In genomic region chr6:33700391-33701050, GRCh38 we compare ENCODE assay signal across 9 cellular contexts. TPM values are rescaled to one million over a fixed set of nuclear protein-coding genes. Genes with fewer than 3 reads are reported as not detected.
DNase-seq lines count a peak whose midpoint lies in the region; ATAC-seq, FAIRE-seq and TF ChIP-seq lines count a peak whose summit lies in the region.
"Had no signal": no experiment of that assay in that cellular context is flagged by ENCODE, and none has a peak within 500 bp of the region (broad histone marks: within the 10 kb centered on the region; RNA-seq: fewer than 3 reads in every experiment).

No MANE protein-coding gene starts in this region.

- H3K27me3 Mint-ChIP-seq in activated CD4-positive, alpha-beta memory T cell treated with anti-CD3 and anti-CD28 coated beads, Interleukin-2, amount 10 ng/mL, durations not matched to agents 7 days and 5 days = no peaks in the 10 kb centered on the region
- H3K27me3 Mint-ChIP-seq in endodermal cell (ENCODE audit: insufficient read depth) = no peaks in the 10 kb centered on the region
- H3K27me3 Mint-ChIP-seq in naive thymus-derived CD4-positive, alpha-beta T cell = no peaks in the 10 kb centered on the region
- H3K27me3 Mint-ChIP-seq in stimulated activated naive CD8-positive, alpha-beta T cell treated with anti-CD3 and anti-CD28 coated beads, Interleukin-15, Interleukin-2, amounts not matched to agents 100 ng/mL and 50 ng/mL, for 24 hours = no peaks in the 10 kb centered on the region

- H3K27ac Mint-ChIP-seq in activated CD4-positive, alpha-beta memory T cell treated with anti-CD3 and anti-CD28 coated beads, Interleukin-2, amount 10 ng/mL, durations not matched to agents 7 days and 5 days = peak overlapping the region; percentile 58
- H3K27ac Mint-ChIP-seq in endodermal cell = peak overlapping the region; percentile 59
- H3K27ac Mint-ChIP-seq in naive thymus-derived CD4-positive, alpha-beta T cell = peak overlapping the region; percentile 53 to 93 (median 84)
- peak overlapping the region; percentile 21 for H3K27ac Mint-ChIP-seq in stimulated activated naive CD8-positive, alpha-beta T cell treated with anti-CD3 and anti-CD28 coated beads, Interleukin-15, Interleukin-2, amounts not matched to agents 100 ng/mL and 50 ng/mL, for 24 hours

- TF ChIP-seq CTCF in D721Med (IDR thresholded peaks at IDR 0.05; ENCODE audit: insufficient read depth, missing control alignments) = peak; percentile 87
- peak; percentile 93 for TF ChIP-seq CTCF in endodermal cell (conservative IDR thresholded peaks at IDR 0.05)

- no peaks in the 10 kb centered on the region for H3K9me3 ChIP-seq in HAP-1
- no peaks in the 10 kb centered on the region for H3K9me3 ChIP-seq in endodermal cell (ENCODE audit: control insufficient read depth, low read length)
- no peaks in the 10 kb centered on the region for H3K9me3 ChIP-seq in naive thymus-derived CD4-positive, alpha-beta T cell (ENCODE audit: control insufficient read depth in 2 of 3, low read length in 3 of 3)

- peaks cover 45% of the 10 kb centered on the region for H3K36me3 Mint-ChIP-seq in activated CD4-positive, alpha-beta memory T cell treated with anti-CD3 and anti-CD28 coated beads, Interleukin-2, amount 10 ng/mL, durations not matched to agents 7 days and 5 days (ENCODE audit: low read depth)
- H3K36me3 Mint-ChIP-seq in endodermal cell (ENCODE audit: low read depth) = peaks cover 36% of the 10 kb centered on the region
- peaks cover 0 to 10% (median 6%) of the 10 kb centered on the region in 5 donors for H3K36me3 Mint-ChIP-seq in naive thymus-derived CD4-positive, alpha-beta T cell
- H3K36me3 Mint-ChIP-seq in stimulated activated naive CD8-positive, alpha-beta T cell treated with anti-CD3 and anti-CD28 coated beads, Interleukin-15, Interleukin-2, amounts not matched to agents 100 ng/mL and 50 ng/mL, for 24 hours (ENCODE audit: low read depth) = peaks cover 56% of the 10 kb centered on the region

- H3K9me3 Mint-ChIP-seq in activated CD4-positive, alpha-beta memory T cell treated with anti-CD3 and anti-CD28 coated beads, Interleukin-2, amount 10 ng/mL, durations not matched to agents 7 days and 5 days = no peaks in the 10 kb centered on the region
- H3K9me3 Mint-ChIP-seq in endodermal cell = no peaks in the 10 kb centered on the region
- H3K9me3 Mint-ChIP-seq in naive thymus-derived CD4-positive, alpha-beta T cell = no peaks in the 10 kb centered on the region
- no peaks in the 10 kb centered on the region for H3K9me3 Mint-ChIP-seq in stimulated activated naive CD8-positive, alpha-beta T cell treated with anti-CD3 and anti-CD28 coated beads, Interleukin-15, Interleukin-2, amounts not matched to agents 100 ng/mL and 50 ng/mL, for 24 hours

- in situ Hi-C loops in HAP-1 (cut with MboI; ENCODE audit: low sequenced_read_pairs) = loop anchor here (5.0 kb wide), 1 partner anchor 113 kb away; no protein-coding TSS in a partner anchor

- H3K4me1 Mint-ChIP-seq in activated CD4-positive, alpha-beta memory T cell treated with anti-CD3 and anti-CD28 coated beads, Interleukin-2, amount 10 ng/mL, durations not matched to agents 7 days and 5 days = peaks cover 55% of the 10 kb centered on the region
- peaks cover 2% of the 10 kb centered on the region for H3K4me1 Mint-ChIP-seq in endodermal cell
- peaks cover 21 to 59% (median 44%) of the 10 kb centered on the region in 7 donors for H3K4me1 Mint-ChIP-seq in naive thymus-derived CD4-positive, alpha-beta T cell
- H3K4me1 Mint-ChIP-seq in stimulated activated naive CD8-positive, alpha-beta T cell treated with anti-CD3 and anti-CD28 coated beads, Interleukin-15, Interleukin-2, amounts not matched to agents 100 ng/mL and 50 ng/mL, for 24 hours (ENCODE audit: low read depth) = peaks cover 50% of the 10 kb centered on the region

- peaks cover 60% of the 10 kb centered on the region for H3K36me3 ChIP-seq in HAP-1 (replicated peaks)
- H3K36me3 ChIP-seq in endodermal cell (ENCODE audit: control insufficient read depth, insufficient read depth, low read length) = peaks cover 43% of the 10 kb centered on the region
- H3K36me3 ChIP-seq in naive thymus-derived CD4-positive, alpha-beta T cell (ENCODE audit: control insufficient read depth in 2 of 3, insufficient read depth in 3 of 3, low read length in 3 of 3) = peaks cover 0 to 18% (median 6%) of the 10 kb centered on the region in 3 experiments

- H3K27me3 ChIP-seq in HAP-1 (ENCODE audit: low read depth) (no peaks in the 10 kb centered on the region), endodermal cell (ENCODE audit: control insufficient read depth, insufficient read depth, low read length, poor library complexity, severe bottlenecking) (no peaks in the 10 kb centered on the region)
- no peaks in the 10 kb centered on the region for H3K27me3 ChIP-seq in naive thymus-derived CD4-positive, alpha-beta T cell (ENCODE audit: control insufficient read depth in 2 of 2, insufficient read depth in 2 of 2, low read length in 2 of 2)

- no peak for DNase-seq in D721Med (ENCODE audit: insufficient read length, low spot score)
- DNase-seq in HAP-1 (ENCODE audit: low spot score in 2 of 2) = peak; percentile 42 to 84
- peak; percentile 46 for DNase-seq in NCI-H226
- peak; percentile 84 for DNase-seq in activated CD4-positive, alpha-beta memory T cell treated with anti-CD3 and anti-CD28 coated beads, Interleukin-2, amount 10 ng/mL, durations not matched to agents 7 days and 5 days
- DNase-seq in endodermal cell = peak; percentile 96
- peak; percentile 51 to 76 (median 71) for DNase-seq in naive thymus-derived CD4-positive, alpha-beta T cell
- no peak for DNase-seq in NCI-H187 (lab: John Stamatoyannopoulos, UW)

- no peak overlapping the region for H3K4me3 Mint-ChIP-seq in activated CD4-positive, alpha-beta memory T cell treated with anti-CD3 and anti-CD28 coated beads, Interleukin-2, amount 10 ng/mL, durations not matched to agents 7 days and 5 days
- no peak overlapping the region for H3K4me3 Mint-ChIP-seq in endodermal cell
- H3K4me3 Mint-ChIP-seq in naive thymus-derived CD4-positive, alpha-beta T cell = peak overlapping the region in 1 of 10 donors; percentile 32
- no peak overlapping the region for H3K4me3 Mint-ChIP-seq in stimulated activated naive CD8-positive, alpha-beta T cell treated with anti-CD3 and anti-CD28 coated beads, Interleukin-15, Interleukin-2, amounts not matched to agents 100 ng/mL and 50 ng/mL, for 24 hours

- H3K4me3 ChIP-seq in HAP-1 (no peak overlapping the region), endodermal cell (ENCODE audit: low read length) (no peak overlapping the region)
- no peak overlapping the region for H3K4me3 ChIP-seq in naive thymus-derived CD4-positive, alpha-beta T cell (ENCODE audit: low read length)

- POLR2A ChIA-PET in activated CD4-positive, alpha-beta memory T cell treated with anti-CD3 and anti-CD28 coated beads, Interleukin-2, amount 10 ng/mL, durations not matched to agents 7 days and 5 days (lab: Charles Lee) = interaction anchor here (0.6 to 2.4 kb wide), 10 partner anchors 8 to 121 kb away, joined by 3 to 18 read pairs (median 4); partner anchors contain the start of genes BAK1 and UQCC2
- POLR2A ChIA-PET in naive thymus-derived CD4-positive, alpha-beta T cell (lab: Charles Lee) = interaction anchor here (0.7 to 1.8 kb wide), 9 partner anchors 11 to 121 kb away, joined by 3 to 9 read pairs (median 3); partner anchors contain the start of genes BAK1, LEMD2 and UQCC2

- intact Hi-C loops in naive thymus-derived CD4-positive, alpha-beta T cell (cut with micrococcal nuclease) = loop anchor here (1.0 to 5.0 kb wide), 3 partner anchors 33 to 115 kb away; no protein-coding TSS in a partner anchor

- peak; percentile 78 for ATAC-seq in naive thymus-derived CD4-positive, alpha-beta T cell

- 42 to 65% methylated on average over 2 to 10 of the region's 10 CpGs for WGBS in endodermal cell (ENCODE audit: insufficient coverage in 1 of 2, insufficient read length in 1 of 2), 2 experiments

- no peak overlapping the region for H3K27ac ChIP-seq in endodermal cell (ENCODE audit: low read depth, low read length)
- H3K27ac ChIP-seq in naive thymus-derived CD4-positive, alpha-beta T cell (ENCODE audit: low read depth, low read length) = peak overlapping the region; percentile 38

- FAIRE-seq in D721Med (lab: Jason Lieb, UNC) = no peak

- no peak overlapping the region for H3K9ac ChIP-seq in endodermal cell (ENCODE audit: extremely low read depth, low read length, poor library complexity, severe bottlenecking)

- CTCF ChIA-PET in activated CD4-positive, alpha-beta memory T cell treated with anti-CD3 and anti-CD28 coated beads, Interleukin-2, amount 10 ng/mL, durations not matched to agents 7 days and 5 days (lab: Charles Lee) = interaction anchor here (0.6 to 3.9 kb wide), 23 partner anchors 10 to 120 kb away, joined by 3 to 59 read pairs (median 5); partner anchors contain the start of genes BAK1, ITPR3 and UQCC2
- CTCF ChIA-PET in naive thymus-derived CD4-positive, alpha-beta T cell (lab: Charles Lee) = interaction anchor here (0.8 to 4.0 kb wide), 16 partner anchors 10 to 400 kb away, joined by 3 to 37 read pairs (median 4); partner anchors contain the start of genes BAK1 and UQCC2

- H3K4me1 ChIP-seq in HAP-1 (no peaks in the 10 kb centered on the region), endodermal cell (ENCODE audit: control insufficient read depth, insufficient read depth, low read length) (no peaks in the 10 kb centered on the region)
- H3K4me1 ChIP-seq in naive thymus-derived CD4-positive, alpha-beta T cell (ENCODE audit: control insufficient read depth in 2 of 2, insufficient read depth in 2 of 2, low read length in 2 of 2) = peaks cover 19 to 37% of the 10 kb centered on the region in 2 donors

RNA-seq across cellular contexts. Expression of gene UQCC2, which starts 11.0 kb away (rescaled TPM):
- 10 to 100 TPM; 70.7 to 75.3 TPM for total RNA-seq in activated CD4-positive, alpha-beta memory T cell treated with anti-CD3 and anti-CD28 coated beads, Interleukin-2, amount 10 ng/mL, durations not matched to agents 7 days and 5 days
- 100 to 1,000 TPM; 120 to 174 TPM for total RNA-seq in endodermal cell
- 170 TPM for polyA plus RNA-seq in endodermal cell (2013, experiment 1 of 2)
- 163 TPM for polyA plus RNA-seq in endodermal cell (2013, experiment 2 of 2)
- 10 to 100 TPM; 15.7 to 79.8 (median 23.0) TPM for total RNA-seq in naive thymus-derived CD4-positive, alpha-beta T cell
- polyA plus RNA-seq in naive thymus-derived CD4-positive, alpha-beta T cell = 10 to 100 TPM; 34.1 to 50.0 TPM

RNA-seq across cellular contexts. Expression of gene IP6K3, which starts 46.2 kb away (rescaled TPM):
- not detected for total RNA-seq in activated CD4-positive, alpha-beta memory T cell treated with anti-CD3 and anti-CD28 coated beads, Interleukin-2, amount 10 ng/mL, durations not matched to agents 7 days and 5 days
- total RNA-seq in endodermal cell = not detected
- polyA plus RNA-seq in endodermal cell (2013, experiment 1 of 2) = 1.1 TPM
- 2.3 TPM for polyA plus RNA-seq in endodermal cell (2013, experiment 2 of 2)
- not detected for total RNA-seq in naive thymus-derived CD4-positive, alpha-beta T cell
- polyA plus RNA-seq in naive thymus-derived CD4-positive, alpha-beta T cell = not detected
- total RNA-seq: activated CD8-positive, alpha-beta memory T cell treated with anti-CD3 and anti-CD28 coated beads for 36 hours had no signal

Comparison
In these comparisons a context has a peak if more than half of its experiments do, and no peak if none do; other contexts are left out.
1. DNase-seq: peak in HAP-1 (2 of 2), NCI-H226 (single experiment), activated CD4-positive, alpha-beta memory T cell treated with anti-CD3 and anti-CD28 coated beads, Interleukin-2, amount 10 ng/mL, durations not matched to agents 7 days and 5 days (single experiment), endodermal cell (single experiment) and naive thymus-derived CD4-positive, alpha-beta T cell (9 of 9); none in D721Med (single experiment) and NCI-H187 (0 of 2).
2. H3K27ac Mint-ChIP-seq: peak in every context shown above with its lines; median percentile 84 in naive thymus-derived CD4-positive, alpha-beta T cell; 59 in endodermal cell; 58 in activated CD4-positive, alpha-beta memory T cell treated with anti-CD3 and anti-CD28 coated beads, Interleukin-2, amount 10 ng/mL, durations not matched to agents 7 days and 5 days; 21 in stimulated activated naive CD8-positive, alpha-beta T cell treated with anti-CD3 and anti-CD28 coated beads, Interleukin-15, Interleukin-2, amounts not matched to agents 100 ng/mL and 50 ng/mL, for 24 hours.